In the genomic region with DNA sequence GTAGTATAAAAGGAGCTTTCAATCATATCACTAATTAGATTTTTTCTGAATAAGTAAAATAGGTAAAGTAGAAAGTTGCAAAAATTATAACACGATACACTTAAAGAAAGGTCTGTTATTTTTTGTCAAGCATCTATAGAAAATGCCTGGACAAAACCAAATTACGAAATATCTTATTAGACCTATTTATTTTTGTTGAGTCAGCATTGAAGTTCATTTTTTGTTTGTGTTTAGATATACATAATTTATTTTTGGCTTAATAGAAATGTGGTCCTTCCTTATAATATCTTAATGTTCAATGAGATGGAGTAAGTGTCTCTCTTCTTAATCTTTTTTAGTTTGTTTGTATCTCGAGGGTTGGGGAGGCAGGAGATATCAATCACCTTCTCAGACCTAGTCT, we compare ENCODE assay signal across 28 cellular contexts.
"Had no signal": no experiment of that assay in that cellular context is flagged by ENCODE, and none has a peak within 500 bp of the region (broad histone marks: within the 10 kb centered on the region; RNA-seq: fewer than 3 reads in every experiment).

No MANE protein-coding gene starts in this region.

- H3K36me3 ChIP-seq: adrenal gland, brain microvascular endothelial cell, breast epithelium had no signal

- H3K9me3 ChIP-seq: adrenal gland, body of pancreas, breast epithelium had no signal

- DNase-seq: activated B cell treated with CpG ODN at 0.5 μM for 24 hours; activated CD4-positive, alpha-beta T cell treated with anti-CD3 and anti-CD28 coated beads for 4 hours; activated CD4-positive, alpha-beta T cell treated with anti-CD3 and anti-CD28 coated beads, Interleukin-2, amount 50 U/mL, for 4 hours; activated CD4-positive, CD25-positive, alpha-beta regulatory T cell treated with anti-CD3 and anti-CD28 coated beads, Interleukin-2, amount 50 U/mL, for 72 hours; activated CD8-positive, alpha-beta memory T cell treated with anti-CD3 and anti-CD28 coated beads, Interleukin-2, amount 50 U/mL, for 4 hours; activated effector memory CD4-positive, alpha-beta T cell treated with anti-CD3 and anti-CD28 coated beads, Interleukin-2, amount 50 U/mL, for 16 hours; activated gamma-delta T cell treated with Interleukin-2 at 50 U/mL for 16 hours; activated naive CD4-positive, alpha-beta T cell; activated naive CD4-positive, alpha-beta T cell treated with anti-CD3 and anti-CD28 coated beads, Interleukin-2, amount 50 U/mL, for 16 hours; activated naive CD8-positive, alpha-beta T cell treated with anti-CD3 and anti-CD28 coated beads for 36 hours; activated T-cell treated with anti-CD3 and anti-CD28 coated beads for 4 hours; activated T-cell treated with anti-CD3 and anti-CD28 coated beads, Interleukin-2, amount 50 U/mL, for 1 hour; activated T-cell treated with anti-CD3 and anti-CD28 coated beads, Interleukin-2, amount 50 U/mL, for 4 hours; amniotic stem cell; central memory CD4-positive, alpha-beta T cell; T-helper 1 cell; T-helper 9 cell had no signal

- FAIRE-seq: astrocyte, TTC549 had no signal

- H3K27me3 ChIP-seq: adrenal gland, body of pancreas, brain microvascular endothelial cell, breast epithelium had no signal

- H3K4me3 ChIP-seq: adrenal gland, body of pancreas, breast epithelium had no signal

- H3K27ac ChIP-seq: adrenal gland, body of pancreas, brain microvascular endothelial cell, breast epithelium, VCaP had no signal

- H3K4me1 ChIP-seq: adrenal gland, body of pancreas, breast epithelium had no signal

- ATAC-seq: activated CD8-positive, alpha-beta T cell treated with anti-CD3 and anti-CD28 coated beads for 36 hours; activated naive CD4-positive, alpha-beta T cell treated with anti-CD3 and anti-CD28 coated beads, Interleukin-2, amount 50 U/mL, for 72 hours; activated T-cell treated with anti-CD3 and anti-CD28 coated beads, Interleukin-2, amount 50 U/mL, for 4 hours; activated T-cell treated with anti-CD3 and anti-CD28 coated beads, Interleukin-2, amount 50 U/mL, for 72 hours; activated T-helper 17 cell treated with anti-CD3 and anti-CD28 coated beads, Interleukin-2, amount 50 U/mL, for 72 hours; body of pancreas had no signal
